Comparison of ENCODE assay signal across 10 cellular contexts in the genomic region with DNA sequence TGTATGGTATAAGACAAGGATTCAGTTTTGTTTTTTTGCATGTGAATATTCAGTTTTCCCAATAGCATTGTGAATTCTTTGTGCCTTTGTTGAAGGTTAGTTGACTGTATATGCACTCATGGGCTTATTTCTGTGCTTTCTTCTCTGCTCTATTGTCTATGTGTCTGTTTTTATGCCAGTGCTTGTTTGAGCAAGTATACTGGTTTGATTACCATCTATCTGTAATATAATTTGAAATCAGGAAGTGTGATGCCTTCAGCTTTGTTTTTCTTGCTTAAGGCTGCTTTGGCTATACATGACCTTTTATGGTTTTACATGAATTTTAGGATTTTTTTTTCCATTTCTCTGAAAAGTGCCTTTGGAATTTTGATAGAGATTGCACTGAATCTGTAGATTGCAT. TPM values are rescaled to one million over a fixed set of nuclear protein-coding genes. Genes with fewer than 3 reads are reported as not detected.
"Had no signal": no experiment of that assay in that cellular context is flagged by ENCODE, and none has a peak within 500 bp of the region (broad histone marks: within the 10 kb centered on the region; RNA-seq: fewer than 3 reads in every experiment).

No MANE protein-coding gene starts in this region.

- H2AFZ ChIP-seq: GM23248 had no signal

- H3K36me3 ChIP-seq: HAP-1 had no signal

- H3K4me3 ChIP-seq: GM23248, HAP-1, K562 had no signal

- H3K27ac ChIP-seq: GM23248 had no signal

- ATAC-seq: HCT116, K562 had no signal

- DNase-seq: GM23248, GOT3, H7, HFFc6, IMR-90 had no signal

- H3K4me3 Mint-ChIP-seq: HFFc6 had no signal

- H3K9ac ChIP-seq: GM23248 had no signal

- H3K4me1 ChIP-seq: HAP-1 had no signal

- H3K27ac Mint-ChIP-seq: HFFc6 had no signal

RNA-seq across cellular contexts. Expression of gene COLEC11, which starts 23.5 kb away (rescaled TPM):
- total RNA-seq: GM23248, H4, H7, HFFc6, HT-29 had no signal
- polyA plus RNA-seq: GM23248 had no signal

RNA-seq across cellular contexts. Expression of gene ALLC, which starts 39.6 kb away (rescaled TPM):
- total RNA-seq: GM23248, H4, H7, HFFc6, HT-29, IMR-90, K562 had no signal
- polyA plus RNA-seq: GM23248, IMR-90, K562 had no signal
